8 cellular contexts compared by ENCODE assay signal in the genomic region with DNA sequence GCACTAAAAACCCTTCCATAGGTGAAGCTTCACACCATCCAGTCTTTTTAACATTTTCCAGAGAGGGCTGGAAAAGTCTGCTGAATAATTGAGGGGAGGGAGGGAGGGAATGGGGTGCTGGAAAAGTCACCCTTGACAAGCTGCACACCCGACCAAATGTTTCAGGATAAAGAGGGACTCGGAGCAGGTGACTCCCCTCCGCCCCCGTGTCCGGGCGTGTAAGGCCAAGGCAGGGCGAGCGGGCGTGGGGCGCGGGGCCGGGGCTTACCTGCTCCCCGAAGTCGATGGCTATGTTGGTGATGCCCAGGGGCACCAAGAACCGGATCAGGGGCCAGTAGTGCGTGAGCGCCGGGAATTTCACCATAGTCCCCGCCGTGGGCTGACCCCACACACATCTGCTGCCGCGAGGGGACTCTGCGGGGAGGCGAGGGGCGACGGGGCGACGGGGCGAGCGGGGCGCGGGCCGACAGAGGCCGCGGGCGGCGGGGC. TPM values are rescaled to one million over a fixed set of nuclear protein-coding genes. Genes with fewer than 3 reads are reported as not detected.
DNase-seq lines count a peak whose midpoint lies in the region; ATAC-seq and TF ChIP-seq lines count a peak whose summit lies in the region.

No MANE protein-coding gene starts in this region.

- H3K4me3 ChIP-seq in dorsolateral prefrontal cortex (peak overlapping the region; percentile 63 to 97 (median 87)), stomach (peak overlapping the region; percentile 79 to 94 (median 86))

- no peaks in the 10 kb centered on the region for H3K9me3 ChIP-seq in stomach

- no peaks in the 10 kb centered on the region for H3K36me3 ChIP-seq in stomach

- H3K27me3 ChIP-seq in dorsolateral prefrontal cortex (no peaks in the 10 kb centered on the region), stomach (peaks cover 0 to 5% (median 0%) of the 10 kb centered on the region in 3 donors)

- TF ChIP-seq POLR2A in stomach (IDR thresholded peaks at IDR 0.05) = no peak

- no peak for TF ChIP-seq CTCF in 22Rv1 (IDR thresholded peaks at IDR 0.05)
- no peak for TF ChIP-seq CTCF in dorsolateral prefrontal cortex (IDR thresholded peaks at IDR 0.05 in 54 of 56, conservative IDR thresholded peaks at IDR 0.05 in 2 of 56; ENCODE audit: low read depth in 1 of 56, partially characterized antibody in 56 of 56)
- no peak for TF ChIP-seq CTCF in stomach (IDR thresholded peaks at IDR 0.05)

- peak; percentile 18 for DNase-seq in activated CD4-positive, alpha-beta T cell treated with anti-CD3 and anti-CD28 coated beads for 1 hour
- DNase-seq in dorsolateral prefrontal cortex (peak in 8 of 10 donors; percentile 26 to 59 (median 38)), mucosa of gallbladder (ENCODE audit: low spot score) (peak; percentile 12), stomach (no peak), NCI-H1694 treated with DMSO at 0.1 percent for 48 hours (lab: John Stamatoyannopoulos, UW) (no peak)

- peak; percentile 26 for ATAC-seq in GM18907 (IDR thresholded peaks at IDR 0.05; ENCODE audit: unreplicated experiment)
- ATAC-seq in HG03175 (IDR thresholded peaks at IDR 0.05; ENCODE audit: unreplicated experiment) = peak; percentile 28

- H3K4me1 ChIP-seq in stomach = peaks cover 14 to 32% (median 22%) of the 10 kb centered on the region in 4 donors

- H3K27ac ChIP-seq in 22Rv1 = peak overlapping the region; percentile 71
- H3K27ac ChIP-seq in dorsolateral prefrontal cortex = peak overlapping the region; percentile 48 to 97 (median 88)
- H3K27ac ChIP-seq in stomach = peak overlapping the region; percentile 69 to 97 (median 86)

- intact Hi-C loops in dorsolateral prefrontal cortex (cut with DNase I) (loop anchor here (2.0 to 5.0 kb wide), 5 partner anchors 54 to 209 kb away; partner anchors contain the start of gene OTULIN (in 2 of the 2)), stomach (cut with DNase I; ENCODE audit: low total_unique reads) (no loop called here)

- TF ChIP-seq EP300 in stomach (IDR thresholded peaks at IDR 0.05) = no peak

- 0 to 1% (median 1%) methylated on average over 5 to 37 of the region's 37 CpGs for WGBS in stomach, 5 donors

RNA-seq across cellular contexts. Expression of gene ANKH, which starts 0.5 kb away (rescaled TPM):
- total RNA-seq in dorsolateral prefrontal cortex (100 to 1,000 TPM; 182 to 332 (median 241) TPM), mucosa of gallbladder (73.7 TPM), stomach (100 to 1,000 TPM in 1 of 5 donors, 10 to 100 TPM in 2, 1 to 10 TPM in 2; 3.6 to 115 (median 17.8) TPM)
- 10 to 100 TPM in 2 of 3 donors, 1 to 10 TPM in 1; 6.1 to 18.8 (median 10.8) TPM for polyA plus RNA-seq in stomach

Comparison
In these comparisons a context has a peak if more than half of its experiments do, and no peak if none do; other contexts are left out.
1. DNase-seq: peak in activated CD4-positive, alpha-beta T cell treated with anti-CD3 and anti-CD28 coated beads for 1 hour (single experiment), dorsolateral prefrontal cortex (8 of 10) and mucosa of gallbladder (single experiment); none in stomach (single experiment) and NCI-H1694 treated with DMSO at 0.1 percent for 48 hours (single experiment).
2. Peak in every context shown above with its lines, with median percentiles within 50 percentile points of each other: H3K27ac ChIP-seq.